1 cellular context compared by ENCODE assay signal in genomic region chr7:140982508-140982907, GRCh38.
A peak's percentile ranks its signal among the peaks of the same experiment; 100 is the strongest.
TF ChIP-seq lines count a peak whose summit lies in the region.

No MANE protein-coding gene starts in this region.

TF ChIP-seq in GM12891, 5 proteins besides CTCF, POLR2A, EP300 and RAD21 (continued from another document):
- TF ChIP-seq SPI1 (IDR thresholded peaks at IDR 0.05; ENCODE audit: low read depth, low read length): peak; percentile 32; the same call in 1 of the 2 replicates
- no peak for TF ChIP-seq PAX5 (IDR thresholded peaks at IDR 0.05; ENCODE audit: insufficient read depth, low read length, severe bottlenecking)
- TF ChIP-seq POLR2AphosphoS5 (IDR thresholded peaks at IDR 0.05; ENCODE audit: low read depth, low read length): no peak
- no peak for TF ChIP-seq POU2F2 (IDR thresholded peaks at IDR 0.05; ENCODE audit: low read depth, low read length)
